Comparison of ENCODE assay signal across 13 cellular contexts in genomic region chr11:79931692-79932091, GRCh38.
DNase-seq lines count a peak whose midpoint lies in the region; ATAC-seq and TF ChIP-seq lines count a peak whose summit lies in the region.
"Had no signal": no experiment of that assay in that cellular context is flagged by ENCODE, and none has a peak within 500 bp of the region (broad histone marks: within the 10 kb centered on the region; RNA-seq: fewer than 3 reads in every experiment).

No MANE protein-coding gene starts in this region.

- H3K27ac Mint-ChIP-seq in activated CD4-positive, alpha-beta T cell treated with anti-CD3 and anti-CD28 coated beads, Interleukin-2, amount 10 ng/mL, durations not matched to agents 24 days and 14 days, result no peak overlapping the region
- H3K27ac Mint-ChIP-seq in WTC11, result no peak overlapping the region
- no peak overlapping the region for H3K27ac Mint-ChIP-seq in stimulated activated effector memory CD8-positive, alpha-beta T cell treated with anti-CD3 and anti-CD28 coated beads, Interleukin-12 subunit alpha, Interleukin-12 subunit beta, amount 100 ng/mL, for 72 hours
- H3K27ac Mint-ChIP-seq: CD4-positive, alpha-beta memory T cell; HFFc6 had no signal

- no peaks in the 10 kb centered on the region for H3K9me3 Mint-ChIP-seq in activated CD4-positive, alpha-beta T cell treated with anti-CD3 and anti-CD28 coated beads, Interleukin-2, amount 10 ng/mL, durations not matched to agents 24 days and 14 days
- H3K9me3 Mint-ChIP-seq in WTC11, result peaks cover 6% of the 10 kb centered on the region; the same call in 1 of the 2 replicates
- H3K9me3 Mint-ChIP-seq in stimulated activated effector memory CD8-positive, alpha-beta T cell treated with anti-CD3 and anti-CD28 coated beads, Interleukin-12 subunit alpha, Interleukin-12 subunit beta, amount 100 ng/mL, for 72 hours, result peaks cover 6% of the 10 kb centered on the region
- H3K9me3 Mint-ChIP-seq: HFFc6 had no signal

- no peaks in the 10 kb centered on the region for H3K4me1 Mint-ChIP-seq in activated CD4-positive, alpha-beta T cell treated with anti-CD3 and anti-CD28 coated beads, Interleukin-2, amount 10 ng/mL, durations not matched to agents 24 days and 14 days
- H3K4me1 Mint-ChIP-seq in WTC11, result no peaks in the 10 kb centered on the region
- H3K4me1 Mint-ChIP-seq in stimulated activated effector memory CD8-positive, alpha-beta T cell treated with anti-CD3 and anti-CD28 coated beads, Interleukin-12 subunit alpha, Interleukin-12 subunit beta, amount 100 ng/mL, for 72 hours, result no peaks in the 10 kb centered on the region
- H3K4me1 Mint-ChIP-seq: CD4-positive, alpha-beta memory T cell had no signal

- intact Hi-C loops in activated CD4-positive, alpha-beta T cell treated with anti-CD3 and anti-CD28 coated beads, Interleukin-2, amount 10 ng/mL, durations not matched to agents 24 days and 14 days (cut with micrococcal nuclease), result no loop called here
- intact Hi-C loops in left colon (cut with DNase I, micrococcal nuclease), result no loop called here

- H3K4me3 Mint-ChIP-seq in activated CD4-positive, alpha-beta T cell treated with anti-CD3 and anti-CD28 coated beads, Interleukin-2, amount 10 ng/mL, durations not matched to agents 24 days and 14 days, result no peak overlapping the region
- no peak overlapping the region for H3K4me3 Mint-ChIP-seq in WTC11
- no peak overlapping the region for H3K4me3 Mint-ChIP-seq in stimulated activated effector memory CD8-positive, alpha-beta T cell treated with anti-CD3 and anti-CD28 coated beads, Interleukin-12 subunit alpha, Interleukin-12 subunit beta, amount 100 ng/mL, for 72 hours
- H3K4me3 Mint-ChIP-seq: CD4-positive, alpha-beta memory T cell; HFFc6 had no signal

- no peak for TF ChIP-seq CTCF in WTC11 (IDR thresholded peaks at IDR 0.05)

- 0 out of 2 replicates have a peak, but pooled peaks have one; percentile 24 for ATAC-seq in WTC11
- ATAC-seq in left colon, result peak; percentile 59
- no peak for ATAC-seq in stimulated activated effector memory CD8-positive, alpha-beta T cell treated with anti-CD3 and anti-CD28 coated beads, Interleukin-12 subunit alpha, Interleukin-12 subunit beta, amount 100 ng/mL, for 72 hours

- DNase-seq in activated CD4-positive, alpha-beta T cell treated with anti-CD3 and anti-CD28 coated beads, Interleukin-2, amount 10 ng/mL, durations not matched to agents 24 days and 14 days, result peak; percentile 25
- no peak for DNase-seq in activated CD4-positive, alpha-beta T cell treated with anti-CD3 and anti-CD28 coated beads, Interleukin-2, amount 50 U/mL, for 48 hours
- DNase-seq in WTC11 (ENCODE audit: low spot score) (no peak), left colon (no peak), NCI-H446 (lab: John Stamatoyannopoulos, UW) (no peak)
- DNase-seq in activated T-cell treated with anti-CD3 and anti-CD28 coated beads, Interleukin-2, amount 50 U/mL, for 1 hour, result no peak
- DNase-seq in stimulated activated effector memory CD8-positive, alpha-beta T cell treated with anti-CD3 and anti-CD28 coated beads, Interleukin-12 subunit alpha, Interleukin-12 subunit beta, amount 100 ng/mL, for 72 hours (ENCODE audit: low spot score in 2 of 2), result no peak
- DNase-seq: BE2C; CD4-positive, alpha-beta memory T cell; DND-41; GDM1; HCEC 1CT; HFFc6 had no signal

- CTCF ChIA-PET in WTC11 (lab: Charles Lee), result interaction anchor here (1.0 kb wide), 1 partner anchor 24 kb away, joined by 3 read pairs; no protein-coding TSS in a partner anchor

- H3K36me3 Mint-ChIP-seq in activated CD4-positive, alpha-beta T cell treated with anti-CD3 and anti-CD28 coated beads, Interleukin-2, amount 10 ng/mL, durations not matched to agents 24 days and 14 days (ENCODE audit: low read depth), result no peaks in the 10 kb centered on the region
- H3K36me3 Mint-ChIP-seq in WTC11, result no peaks in the 10 kb centered on the region
- H3K36me3 Mint-ChIP-seq in stimulated activated effector memory CD8-positive, alpha-beta T cell treated with anti-CD3 and anti-CD28 coated beads, Interleukin-12 subunit alpha, Interleukin-12 subunit beta, amount 100 ng/mL, for 72 hours, result no peaks in the 10 kb centered on the region
- H3K36me3 Mint-ChIP-seq: CD4-positive, alpha-beta memory T cell had no signal

- POLR2A ChIA-PET in WTC11 (lab: Charles Lee), result no interaction called here

- no peaks in the 10 kb centered on the region for H3K27me3 Mint-ChIP-seq in activated CD4-positive, alpha-beta T cell treated with anti-CD3 and anti-CD28 coated beads, Interleukin-2, amount 10 ng/mL, durations not matched to agents 24 days and 14 days
- peaks cover 2% of the 10 kb centered on the region; the same call in 1 of the 2 replicates for H3K27me3 Mint-ChIP-seq in WTC11 (ENCODE audit: low read depth)
- H3K27me3 Mint-ChIP-seq: CD4-positive, alpha-beta memory T cell had no signal

TF ChIP-seq in WTC11, 78 proteins besides CTCF, POLR2A, EP300 and RAD21:
- TF ChIP-seq NFATC4 (CRISPR knock-in tag; IDR thresholded peaks at IDR 0.05) (no peak), FOXK1 (CRISPR knock-in tag; IDR thresholded peaks at IDR 0.05) (no peak), CREB1 (CRISPR knock-in tag; IDR thresholded peaks at IDR 0.05) (no peak), ZNF281 (CRISPR knock-in tag; IDR thresholded peaks at IDR 0.05) (no peak), MXD4 (CRISPR knock-in tag; IDR thresholded peaks at IDR 0.05; ENCODE audit: borderline replicate concordance) (no peak)
